10 cellular contexts compared by ENCODE assay signal in genomic region chr9:69307446-69308216, GRCh38. TPM values are rescaled to one million over a fixed set of nuclear protein-coding genes. Genes with fewer than 3 reads are reported as not detected.
DNase-seq lines count a peak whose midpoint lies in the region; ATAC-seq and TF ChIP-seq lines count a peak whose summit lies in the region.
"Had no signal": no experiment of that assay in that cellular context is flagged by ENCODE, and none has a peak within 500 bp of the region (broad histone marks: within the 10 kb centered on the region; RNA-seq: fewer than 3 reads in every experiment).

No MANE protein-coding gene starts in this region.

- no peak overlapping the region for H3K4me3 ChIP-seq in choroid plexus epithelial cell (ENCODE audit: low read depth, low read length)
- H3K4me3 ChIP-seq: colonic mucosa had no signal

- no peak for TF ChIP-seq CTCF in choroid plexus epithelial cell (conservative IDR thresholded peaks at IDR 0.05; ENCODE audit: low read depth, low read length)

- ATAC-seq in GM21723 (IDR thresholded peaks at IDR 0.05; ENCODE audit: unreplicated experiment): no peak

- DNase-seq in DMS53 (lab: John Stamatoyannopoulos, UW): peak; percentile 30
- DNase-seq in DMS53 treated with DMSO at 0.1 percent for 48 hours (lab: John Stamatoyannopoulos, UW; ENCODE audit: unreplicated experiment): no peak
- peak; percentile 84 for DNase-seq in choroid plexus epithelial cell (ENCODE audit: low read depth)
- peak; percentile 70 for DNase-seq in iPS-NIHi7 (ENCODE audit: extremely low spot score)
- DNase-seq in smooth muscle cell of the brain vasculature (ENCODE audit: low read depth, low spot score): peak; percentile 72
- DNase-seq in activated CD8-positive, alpha-beta memory T cell treated with anti-CD3 and anti-CD28 coated beads for 24 hours: no peak
- no peak for DNase-seq in HT-29 (ENCODE audit: low spot score)
- DNase-seq: colonic mucosa, Kasumi-1 had no signal

RNA-seq across cellular contexts. Expression of gene ENTREP1, which starts 17.4 kb away (rescaled TPM):
- total RNA-seq in HT-29 (2014; rRNA removed; shearing (Covaris generic)): not detected in 2 replicates

Comparison
In these comparisons a context has a peak if more than half of its experiments do, and no peak if none do; other contexts are left out.
1. DNase-seq: peak in DMS53 (single experiment), choroid plexus epithelial cell (single experiment), iPS-NIHi7 (single experiment) and smooth muscle cell of the brain vasculature (single experiment); none in DMS53 treated with DMSO at 0.1 percent for 48 hours (single experiment), activated CD8-positive, alpha-beta memory T cell treated with anti-CD3 and anti-CD28 coated beads for 24 hours (single experiment) and HT-29 (single experiment).